Comparison of ENCODE assay signal across 13 cellular contexts in the genomic region with DNA sequence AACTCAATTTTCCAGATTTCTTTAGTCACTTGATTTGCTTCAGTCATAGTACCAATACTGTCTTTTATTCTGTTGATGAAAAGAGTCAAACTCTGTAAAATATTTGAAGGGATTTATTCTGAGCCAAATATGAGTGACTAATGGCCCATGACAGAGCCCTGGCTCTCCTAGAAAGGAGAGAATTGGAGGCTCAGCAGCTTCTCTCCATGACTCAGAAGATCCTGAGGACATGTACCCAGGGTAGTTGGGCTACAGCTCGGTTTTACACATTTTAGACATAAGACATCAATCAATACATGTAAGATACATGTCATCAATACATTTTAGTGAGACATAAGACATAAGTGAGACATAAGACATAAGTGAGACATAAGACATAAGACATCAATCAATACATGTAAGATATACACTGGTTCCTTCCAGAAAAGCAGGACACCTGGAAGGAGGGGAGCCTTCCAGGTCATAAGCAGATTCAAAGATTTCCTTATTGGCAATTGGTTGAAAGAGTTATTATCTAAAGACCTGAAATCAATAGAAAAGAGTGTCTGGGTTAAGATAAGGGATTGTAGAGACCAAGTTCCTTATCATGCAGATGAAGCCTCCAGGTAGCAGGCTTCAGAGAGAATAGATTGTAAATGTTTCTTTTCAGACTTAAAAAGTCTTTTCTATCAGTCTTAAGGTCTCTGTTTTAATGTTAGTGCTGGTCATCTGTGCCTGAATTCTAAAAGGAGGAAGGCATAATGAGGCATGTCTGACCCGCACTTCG.
DNase-seq lines count a peak whose midpoint lies in the region; ATAC-seq and TF ChIP-seq lines count a peak whose summit lies in the region.
"Had no signal": no experiment of that assay in that cellular context is flagged by ENCODE, and none has a peak within 500 bp of the region (broad histone marks: within the 10 kb centered on the region; RNA-seq: fewer than 3 reads in every experiment).

No MANE protein-coding gene starts in this region.

- peaks cover 52% of the 10 kb centered on the region for H3K4me1 Mint-ChIP-seq in activated CD4-positive, alpha-beta memory T cell treated with anti-CD3 and anti-CD28 coated beads for 36 hours (ENCODE audit: low read depth)
- peaks cover 14% of the 10 kb centered on the region for H3K4me1 Mint-ChIP-seq in activated CD4-positive, alpha-beta memory T cell treated with anti-CD3 and anti-CD28 coated beads, Interleukin-2, amount 10 ng/mL, durations not matched to agents 7 days and 5 days
- peaks cover 76% of the 10 kb centered on the region for H3K4me1 Mint-ChIP-seq in WTC11
- no peaks in the 10 kb centered on the region for H3K4me1 Mint-ChIP-seq in T-helper 17 cell

- H3K9me3 Mint-ChIP-seq in activated CD4-positive, alpha-beta memory T cell treated with anti-CD3 and anti-CD28 coated beads for 36 hours = no peaks in the 10 kb centered on the region
- no peaks in the 10 kb centered on the region for H3K9me3 Mint-ChIP-seq in activated CD4-positive, alpha-beta memory T cell treated with anti-CD3 and anti-CD28 coated beads, Interleukin-2, amount 10 ng/mL, durations not matched to agents 7 days and 5 days
- H3K9me3 Mint-ChIP-seq in WTC11 = no peaks in the 10 kb centered on the region

- H3K4me1 ChIP-seq in subcutaneous abdominal adipose tissue (ENCODE audit: control insufficient read depth in 5 of 5, insufficient read depth in 5 of 5, low read length in 5 of 5) = peaks cover 11 to 86% (median 54%) of the 10 kb centered on the region in 5 donors

- H3K4me3 Mint-ChIP-seq in activated CD4-positive, alpha-beta memory T cell treated with anti-CD3 and anti-CD28 coated beads for 36 hours = no peak overlapping the region
- no peak overlapping the region for H3K4me3 Mint-ChIP-seq in activated CD4-positive, alpha-beta memory T cell treated with anti-CD3 and anti-CD28 coated beads, Interleukin-2, amount 10 ng/mL, durations not matched to agents 7 days and 5 days
- H3K4me3 Mint-ChIP-seq in WTC11 (no peak overlapping the region; the same call in 1 of the 2 replicates), T-helper 17 cell (no peak overlapping the region)

- peak overlapping the region; percentile 36 for H3K27ac Mint-ChIP-seq in activated CD4-positive, alpha-beta memory T cell treated with anti-CD3 and anti-CD28 coated beads for 36 hours
- no peak overlapping the region for H3K27ac Mint-ChIP-seq in activated CD4-positive, alpha-beta memory T cell treated with anti-CD3 and anti-CD28 coated beads, Interleukin-2, amount 10 ng/mL, durations not matched to agents 7 days and 5 days
- H3K27ac Mint-ChIP-seq in WTC11 = no peak overlapping the region
- H3K27ac Mint-ChIP-seq in T-helper 17 cell = no peak overlapping the region

- intact Hi-C loops in activated CD4-positive, alpha-beta memory T cell treated with anti-CD3 and anti-CD28 coated beads for 36 hours (cut with micrococcal nuclease) = loop anchor here (2.0 to 5.0 kb wide), 2 partner anchors 621 to 733 kb away; partner anchors contain the start of gene KL

- H3K36me3 Mint-ChIP-seq in activated CD4-positive, alpha-beta memory T cell treated with anti-CD3 and anti-CD28 coated beads for 36 hours = no peaks in the 10 kb centered on the region
- no peaks in the 10 kb centered on the region for H3K36me3 Mint-ChIP-seq in activated CD4-positive, alpha-beta memory T cell treated with anti-CD3 and anti-CD28 coated beads, Interleukin-2, amount 10 ng/mL, durations not matched to agents 7 days and 5 days (ENCODE audit: low read depth)
- H3K36me3 Mint-ChIP-seq in WTC11 (no peaks in the 10 kb centered on the region), T-helper 17 cell (ENCODE audit: low read depth) (no peaks in the 10 kb centered on the region)

- H3K4me3 ChIP-seq in foreskin fibroblast (ENCODE audit: low read depth in 1 of 2, low read length in 2 of 2) (no peak overlapping the region), subcutaneous abdominal adipose tissue (ENCODE audit: low read depth in 1 of 5, low read length in 5 of 5) (no peak overlapping the region)
- H3K4me3 ChIP-seq: thoracic aorta had no signal

- ATAC-seq in WTC11 (peak; percentile 47), T-helper 17 cell (no peak)

- H3K27me3 Mint-ChIP-seq in activated CD4-positive, alpha-beta memory T cell treated with anti-CD3 and anti-CD28 coated beads for 36 hours = no peaks in the 10 kb centered on the region
- H3K27me3 Mint-ChIP-seq in activated CD4-positive, alpha-beta memory T cell treated with anti-CD3 and anti-CD28 coated beads, Interleukin-2, amount 10 ng/mL, durations not matched to agents 7 days and 5 days = no peaks in the 10 kb centered on the region
- H3K27me3 Mint-ChIP-seq in WTC11 (ENCODE audit: low read depth) (peaks cover 8% of the 10 kb centered on the region; the same call in 1 of the 2 replicates), T-helper 17 cell (peaks cover 10% of the 10 kb centered on the region)

- POLR2A ChIA-PET in activated CD4-positive, alpha-beta memory T cell treated with anti-CD3 and anti-CD28 coated beads for 36 hours (lab: Charles Lee) = interaction anchor here (2.0 kb wide), 1 partner anchor 41 kb away, joined by 8 read pairs; no protein-coding TSS in a partner anchor
- POLR2A ChIA-PET in activated CD4-positive, alpha-beta memory T cell treated with anti-CD3 and anti-CD28 coated beads, Interleukin-2, amount 10 ng/mL, durations not matched to agents 7 days and 5 days (lab: Charles Lee) = no interaction called here
- POLR2A ChIA-PET in WTC11 (lab: Charles Lee) = no interaction called here

- CTCF ChIA-PET in activated CD4-positive, alpha-beta memory T cell treated with anti-CD3 and anti-CD28 coated beads for 36 hours (lab: Charles Lee) = interaction anchor here (0.6 kb wide), 1 partner anchor 26 kb away, joined by 3 read pairs; no protein-coding TSS in a partner anchor
- CTCF ChIA-PET in activated CD4-positive, alpha-beta memory T cell treated with anti-CD3 and anti-CD28 coated beads, Interleukin-2, amount 10 ng/mL, durations not matched to agents 7 days and 5 days (lab: Charles Lee) = no interaction called here
- CTCF ChIA-PET in WTC11 (lab: Charles Lee) = interaction anchor here (0.9 kb wide), 1 partner anchor 32 kb away, joined by 3 read pairs; no protein-coding TSS in a partner anchor

- H3K27ac ChIP-seq in subcutaneous abdominal adipose tissue (ENCODE audit: low read depth, low read length) = peak overlapping the region; percentile 94
- H3K27ac ChIP-seq: thoracic aorta had no signal

- TF ChIP-seq CTCF in WTC11 (IDR thresholded peaks at IDR 0.05) (no peak), foreskin fibroblast (IDR thresholded peaks at IDR 0.05; ENCODE audit: low read depth, low read length) (no peak)

- DNase-seq in activated CD4-positive, alpha-beta memory T cell treated with anti-CD3 and anti-CD28 coated beads for 36 hours = peak; percentile 27
- no peak for DNase-seq in activated CD4-positive, alpha-beta memory T cell treated with anti-CD3 and anti-CD28 coated beads, Interleukin-2, amount 10 ng/mL, durations not matched to agents 7 days and 5 days
- no peak for DNase-seq in WTC11 (ENCODE audit: low spot score)
- peak; percentile 66 to 80 for DNase-seq in foreskin fibroblast
- DNase-seq in NCI-H510A (lab: John Stamatoyannopoulos, UW) = no peak
- no peak for DNase-seq in T-helper 17 cell
- DNase-seq in DMS153 treated with DMSO at 0.1 percent for 48 hours (lab: John Stamatoyannopoulos, UW; ENCODE audit: unreplicated experiment) = no peak
- DNase-seq: activated T-cell treated with anti-CD3 and anti-CD28 coated beads for 4 hours, DMS79 treated with DMSO at 0.1 percent for 48 hours, Kasumi-1, NCI-H2227 treated with DMSO at 0.1 percent for 48 hours had no signal

- H3K27me3 ChIP-seq in subcutaneous abdominal adipose tissue (ENCODE audit: control insufficient read depth in 5 of 5, insufficient read depth in 4 of 5, low read length in 5 of 5) = no peaks in the 10 kb centered on the region

- H3K36me3 ChIP-seq in subcutaneous abdominal adipose tissue (ENCODE audit: control insufficient read depth in 5 of 5, insufficient read depth in 5 of 5, low read length in 5 of 5) = no peaks in the 10 kb centered on the region
- H3K36me3 ChIP-seq: thoracic aorta had no signal

- peak overlapping the region in 1 of 5 donors; percentile 13 for H3K9ac ChIP-seq in subcutaneous abdominal adipose tissue (ENCODE audit: low read length in 5 of 5)

- no peaks in the 10 kb centered on the region for H3K9me3 ChIP-seq in subcutaneous abdominal adipose tissue (ENCODE audit: control insufficient read depth in 5 of 5, low read length in 5 of 5)
- no peaks in the 10 kb centered on the region for H3K9me3 ChIP-seq in T-helper 17 cell (ENCODE audit: control insufficient read depth, low read length, poor library complexity, severe bottlenecking)
- H3K9me3 ChIP-seq: thoracic aorta had no signal

TF ChIP-seq in WTC11, 78 proteins besides CTCF, POLR2A, EP300 and RAD21 (continues in another document):
- no peak for TF ChIP-seq JUN (CRISPR knock-in tag; IDR thresholded peaks at IDR 0.05)
- TF ChIP-seq, protein P1, sequence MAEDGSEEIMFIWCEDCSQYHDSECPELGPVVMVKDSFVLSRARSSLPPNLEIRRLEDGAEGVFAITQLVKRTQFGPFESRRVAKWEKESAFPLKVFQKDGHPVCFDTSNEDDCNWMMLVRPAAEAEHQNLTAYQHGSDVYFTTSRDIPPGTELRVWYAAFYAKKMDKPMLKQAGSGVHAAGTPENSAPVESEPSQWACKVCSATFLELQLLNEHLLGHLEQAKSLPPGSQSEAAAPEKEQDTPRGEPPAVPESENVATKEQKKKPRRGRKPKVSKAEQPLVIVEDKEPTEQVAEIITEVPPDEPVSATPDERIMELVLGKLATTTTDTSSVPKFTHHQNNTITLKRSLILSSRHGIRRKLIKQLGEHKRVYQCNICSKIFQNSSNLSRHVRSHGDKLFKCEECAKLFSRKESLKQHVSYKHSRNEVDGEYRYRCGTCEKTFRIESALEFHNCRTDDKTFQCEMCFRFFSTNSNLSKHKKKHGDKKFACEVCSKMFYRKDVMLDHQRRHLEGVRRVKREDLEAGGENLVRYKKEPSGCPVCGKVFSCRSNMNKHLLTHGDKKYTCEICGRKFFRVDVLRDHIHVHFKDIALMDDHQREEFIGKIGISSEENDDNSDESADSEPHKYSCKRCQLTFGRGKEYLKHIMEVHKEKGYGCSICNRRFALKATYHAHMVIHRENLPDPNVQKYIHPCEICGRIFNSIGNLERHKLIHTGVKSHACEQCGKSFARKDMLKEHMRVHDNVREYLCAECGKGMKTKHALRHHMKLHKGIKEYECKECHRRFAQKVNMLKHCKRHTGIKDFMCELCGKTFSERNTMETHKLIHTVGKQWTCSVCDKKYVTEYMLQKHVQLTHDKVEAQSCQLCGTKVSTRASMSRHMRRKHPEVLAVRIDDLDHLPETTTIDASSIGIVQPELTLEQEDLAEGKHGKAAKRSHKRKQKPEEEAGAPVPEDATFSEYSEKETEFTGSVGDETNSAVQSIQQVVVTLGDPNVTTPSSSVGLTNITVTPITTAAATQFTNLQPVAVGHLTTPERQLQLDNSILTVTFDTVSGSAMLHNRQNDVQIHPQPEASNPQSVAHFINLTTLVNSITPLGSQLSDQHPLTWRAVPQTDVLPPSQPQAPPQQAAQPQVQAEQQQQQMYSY (CRISPR knock-in tag; IDR thresholded peaks at IDR 0.05) = no peak
- TF ChIP-seq NR3C1 (CRISPR knock-in tag; conservative IDR thresholded peaks at IDR 0.05; ENCODE audit: low read depth) = no peak

Comparison
In these comparisons a context has a peak if more than half of its experiments do, and no peak if none do; other contexts are left out.
1. DNase-seq: peak in activated CD4-positive, alpha-beta memory T cell treated with anti-CD3 and anti-CD28 coated beads for 36 hours (single experiment) and foreskin fibroblast (2 of 2); none in activated CD4-positive, alpha-beta memory T cell treated with anti-CD3 and anti-CD28 coated beads, Interleukin-2, amount 10 ng/mL, durations not matched to agents 7 days and 5 days (single experiment), WTC11 (single experiment), NCI-H510A (single experiment), T-helper 17 cell (0 of 3) and DMS153 treated with DMSO at 0.1 percent for 48 hours (single experiment).